In genomic region chr7:149050941-149051340, GRCh38 we compare ENCODE assay signal across 18 cellular contexts.
"Had no signal": no experiment of that assay in that cellular context is flagged by ENCODE, and none has a peak within 500 bp of the region (broad histone marks: within the 10 kb centered on the region; RNA-seq: fewer than 3 reads in every experiment).

No MANE protein-coding gene starts in this region.

- H3K4me3 Mint-ChIP-seq: activated naive CD4-positive, alpha-beta T cell treated with anti-CD3 and anti-CD28 coated beads for 36 hours; activated naive CD8-positive, alpha-beta T cell treated with anti-CD3 and anti-CD28 coated beads, Interleukin-2, amount 50 U/mL, for 24 hours; activated T-helper 17 cell treated with anti-CD3 and anti-CD28 coated beads, Interleukin-2, amount 50 U/mL, for 72 hours; immature natural killer cell; mesothelial cell of epicardium; neural progenitor cell had no signal

- H3K36me3 ChIP-seq: heart left ventricle, lower lobe of right lung, neural progenitor cell, spleen, thoracic aorta, upper lobe of right lung had no signal

- H3K27ac ChIP-seq: coronary artery, heart left ventricle, lower lobe of right lung, neural progenitor cell, spleen, thoracic aorta, upper lobe of right lung had no signal

- H3K4me1 ChIP-seq: lower lobe of right lung, neural progenitor cell, spleen, upper lobe of right lung had no signal

- H3K9me3 ChIP-seq: heart left ventricle, lower lobe of right lung, spleen, thoracic aorta, upper lobe of right lung had no signal

- H3K27me3 ChIP-seq: heart left ventricle, neural progenitor cell, spleen, upper lobe of right lung had no signal

- DNase-seq: activated naive CD4-positive, alpha-beta T cell treated with anti-CD3 and anti-CD28 coated beads for 36 hours; activated naive CD8-positive, alpha-beta T cell treated with anti-CD3 and anti-CD28 coated beads, Interleukin-2, amount 50 U/mL, for 24 hours; central memory CD4-positive, alpha-beta T cell; foreskin melanocyte; heart left ventricle; immature natural killer cell; left colon; lower lobe of right lung; spleen; T-helper 9 cell; upper lobe of right lung had no signal

- H3K4me3 ChIP-seq: coronary artery, heart left ventricle, lower lobe of right lung, neural progenitor cell, spleen, thoracic aorta, upper lobe of right lung had no signal

- H3K36me3 Mint-ChIP-seq: immature natural killer cell, mesothelial cell of epicardium, neural progenitor cell had no signal

- H3K9me3 Mint-ChIP-seq: activated naive CD4-positive, alpha-beta T cell treated with anti-CD3 and anti-CD28 coated beads for 36 hours; activated naive CD8-positive, alpha-beta T cell treated with anti-CD3 and anti-CD28 coated beads, Interleukin-2, amount 50 U/mL, for 24 hours; activated T-helper 17 cell treated with anti-CD3 and anti-CD28 coated beads, Interleukin-2, amount 50 U/mL, for 72 hours; immature natural killer cell; mesothelial cell of epicardium had no signal

- H3K4me1 Mint-ChIP-seq: activated naive CD8-positive, alpha-beta T cell treated with anti-CD3 and anti-CD28 coated beads, Interleukin-2, amount 50 U/mL, for 24 hours; activated T-helper 17 cell treated with anti-CD3 and anti-CD28 coated beads, Interleukin-2, amount 50 U/mL, for 72 hours; immature natural killer cell; mesothelial cell of epicardium; neural progenitor cell had no signal

- ATAC-seq: activated CD4-positive, CD25-positive, alpha-beta regulatory T cell treated with anti-CD3 and anti-CD28 coated beads, Interleukin-2, amount 50 U/mL, for 24 hours; activated naive CD8-positive, alpha-beta T cell treated with anti-CD3 and anti-CD28 coated beads, Interleukin-2, amount 50 U/mL, for 24 hours; activated T-helper 17 cell treated with anti-CD3 and anti-CD28 coated beads, Interleukin-2, amount 50 U/mL, for 72 hours; heart left ventricle; left colon; lower lobe of right lung; sciatic nerve; upper lobe of right lung had no signal

- H3K27me3 Mint-ChIP-seq: activated naive CD8-positive, alpha-beta T cell treated with anti-CD3 and anti-CD28 coated beads, Interleukin-2, amount 50 U/mL, for 24 hours had no signal

- H3K27ac Mint-ChIP-seq: activated naive CD4-positive, alpha-beta T cell treated with anti-CD3 and anti-CD28 coated beads for 36 hours; activated naive CD8-positive, alpha-beta T cell treated with anti-CD3 and anti-CD28 coated beads, Interleukin-2, amount 50 U/mL, for 24 hours; activated T-helper 17 cell treated with anti-CD3 and anti-CD28 coated beads, Interleukin-2, amount 50 U/mL, for 72 hours; mesothelial cell of epicardium; neural progenitor cell had no signal
